In genomic region chr10:60934215-60935175, GRCh38 we compare ENCODE assay signal across 21 cellular contexts. TPM values are rescaled to one million over a fixed set of nuclear protein-coding genes. Genes with fewer than 3 reads are reported as not detected.
DNase-seq lines count a peak whose midpoint lies in the region; ATAC-seq, FAIRE-seq and TF ChIP-seq lines count a peak whose summit lies in the region.
"Had no signal": no experiment of that assay in that cellular context is flagged by ENCODE, and none has a peak within 500 bp of the region (broad histone marks: within the 10 kb centered on the region; RNA-seq: fewer than 3 reads in every experiment).

No MANE protein-coding gene starts in this region.

- no peak overlapping the region for H3K4me3 Mint-ChIP-seq in CD8-positive, alpha-beta memory T cell
- H3K4me3 Mint-ChIP-seq: CD4-positive, CD25-positive, alpha-beta regulatory T cell had no signal

- TF ChIP-seq POLR2A in GM12891 (IDR thresholded peaks at IDR 0.05; ENCODE audit: low read depth, low read length) = no peak

- no peaks in the 10 kb centered on the region for H3K4me1 Mint-ChIP-seq in CD8-positive, alpha-beta memory T cell
- H3K4me1 Mint-ChIP-seq: CD4-positive, CD25-positive, alpha-beta regulatory T cell had no signal

- no peak overlapping the region for H3K27ac Mint-ChIP-seq in CD8-positive, alpha-beta memory T cell
- H3K27ac Mint-ChIP-seq: CD4-positive, CD25-positive, alpha-beta regulatory T cell had no signal

- H3K27me3 ChIP-seq in CD8-positive, alpha-beta memory T cell (ENCODE audit: insufficient read depth, low read length, poor library complexity, severe bottlenecking) = no peaks in the 10 kb centered on the region
- H3K27me3 ChIP-seq: Peyer's patch, SJSA1 had no signal

- H3K9me3 ChIP-seq in CD8-positive, alpha-beta memory T cell (ENCODE audit: low read length) = no peaks in the 10 kb centered on the region
- H3K9me3 ChIP-seq: Peyer's patch, SJSA1 had no signal

- CTCF ChIA-PET in CD8-positive, alpha-beta memory T cell (lab: Charles Lee) = no interaction called here

- no peak overlapping the region for H3K4me3 ChIP-seq in fibroblast of pulmonary artery (replicated peaks; ENCODE audit: low read depth, low read length)
- H3K4me3 ChIP-seq in CD8-positive, alpha-beta memory T cell (ENCODE audit: low read length) = no peak overlapping the region
- H3K4me3 ChIP-seq: Peyer's patch, SJSA1 had no signal

- intact Hi-C loops in left cardiac atrium (cut with DNase I) = no loop called here

- no peak overlapping the region for H3K27ac ChIP-seq in CD8-positive, alpha-beta memory T cell (ENCODE audit: low read depth, low read length)
- H3K27ac ChIP-seq: HL-60, Peyer's patch, SJSA1 had no signal

- no peak for FAIRE-seq in GM12891 (lab: Jason Lieb, UNC)
- FAIRE-seq: H54 had no signal

- no peaks in the 10 kb centered on the region for H3K36me3 ChIP-seq in CD8-positive, alpha-beta memory T cell (ENCODE audit: insufficient read depth, low read length)
- H3K36me3 ChIP-seq: Peyer's patch had no signal

- no peaks in the 10 kb centered on the region for H3K9me3 Mint-ChIP-seq in CD8-positive, alpha-beta memory T cell

- H3K27me3 Mint-ChIP-seq in CD8-positive, alpha-beta memory T cell = peaks cover 2 to 14% of the 10 kb centered on the region in 2 donors
- H3K27me3 Mint-ChIP-seq: CD4-positive, CD25-positive, alpha-beta regulatory T cell had no signal

- TF ChIP-seq CTCF in fibroblast of pulmonary artery (IDR thresholded peaks at IDR 0.05; ENCODE audit: low read length, missing control alignments) = no peak

- no peaks in the 10 kb centered on the region for H3K4me1 ChIP-seq in CD8-positive, alpha-beta memory T cell (ENCODE audit: insufficient read depth, low read length)

- POLR2A ChIA-PET in CD8-positive, alpha-beta memory T cell (lab: Charles Lee) = no interaction called here

- DNase-seq in fibroblast of pulmonary artery (ENCODE audit: low read depth) (peak; percentile 22), left cardiac atrium (no peak), pons (ENCODE audit: low spot score) (peak; percentile 61), GM12891 (ENCODE audit: insufficient read length, low spot score) (no peak), UCSD-AML1 (lab: John Stamatoyannopoulos, UW; ENCODE audit: unreplicated experiment) (no peak), NCI-H345 treated with DMSO at 0.1 percent for 48 hours (lab: John Stamatoyannopoulos, UW; ENCODE audit: unreplicated experiment) (no peak)
- no peak for DNase-seq in CD8-positive, alpha-beta memory T cell
- DNase-seq: CD4-positive, CD25-positive, alpha-beta regulatory T cell; COR-L47; DMS79; KBM-7; NCI-H1105; NCI-H146; NCI-H2029; NCI-H2227 treated with DMSO at 0.1 percent for 48 hours; NCI-H510A treated with DMSO at 0.1 percent for 48 hours; NCI-H748 treated with DMSO at 0.1 percent for 48 hours; Peyer's patch had no signal

- ATAC-seq in left cardiac atrium = peak; percentile 24 to 48

- H3K36me3 Mint-ChIP-seq in CD8-positive, alpha-beta memory T cell = no peaks in the 10 kb centered on the region
- H3K36me3 Mint-ChIP-seq: CD4-positive, CD25-positive, alpha-beta regulatory T cell had no signal

TF ChIP-seq in GM12891, 5 proteins besides CTCF, POLR2A, EP300 and RAD21:
- TF ChIP-seq POLR2AphosphoS5 (IDR thresholded peaks at IDR 0.05; ENCODE audit: low read depth, low read length) (no peak), TAF1 (IDR thresholded peaks at IDR 0.05; ENCODE audit: low read depth, low read length) (no peak), POU2F2 (IDR thresholded peaks at IDR 0.05; ENCODE audit: low read depth, low read length) (no peak), SPI1 (IDR thresholded peaks at IDR 0.05; ENCODE audit: low read depth, low read length) (no peak), PAX5 (IDR thresholded peaks at IDR 0.05; ENCODE audit: insufficient read depth, low read length, severe bottlenecking) (no peak)

RNA-seq across cellular contexts. Expression of gene RHOBTB1, which starts 9.5 kb away (rescaled TPM):
- 10 to 100 TPM in 1 of 2 donors, 1 to 10 TPM in 1; 9.5 to 14.1 TPM for total RNA-seq in left cardiac atrium
- total RNA-seq in CD8-positive, alpha-beta memory T cell = under 1 TPM; 0.04 to 0.07 TPM
- polyA plus RNA-seq in CD8-positive, alpha-beta memory T cell = not detected
- not detected for polyA plus RNA-seq in GM12891 (2012; ENCODE audit: low read depth, missing spikeins)
- polyA plus RNA-seq: CD4-positive, CD25-positive, alpha-beta regulatory T cell had no signal

Comparison
In these comparisons a context has a peak if more than half of its experiments do, and no peak if none do; other contexts are left out.
1. DNase-seq: peak in fibroblast of pulmonary artery (single experiment) and pons (single experiment); none in left cardiac atrium (single experiment), CD8-positive, alpha-beta memory T cell (0 of 5), GM12891 (single experiment), UCSD-AML1 (single experiment) and NCI-H345 treated with DMSO at 0.1 percent for 48 hours (single experiment).
2. RNA of gene RHOBTB1, which starts 9.5 kb away (total RNA-seq): 9.5 to 14.1 TPM in left cardiac atrium; 0.04 to 0.07 TPM in CD8-positive, alpha-beta memory T cell; every median in the first group is over 4 times any median in the second.